Comparison of ENCODE assay signal across 1 cellular context in the genomic region with DNA sequence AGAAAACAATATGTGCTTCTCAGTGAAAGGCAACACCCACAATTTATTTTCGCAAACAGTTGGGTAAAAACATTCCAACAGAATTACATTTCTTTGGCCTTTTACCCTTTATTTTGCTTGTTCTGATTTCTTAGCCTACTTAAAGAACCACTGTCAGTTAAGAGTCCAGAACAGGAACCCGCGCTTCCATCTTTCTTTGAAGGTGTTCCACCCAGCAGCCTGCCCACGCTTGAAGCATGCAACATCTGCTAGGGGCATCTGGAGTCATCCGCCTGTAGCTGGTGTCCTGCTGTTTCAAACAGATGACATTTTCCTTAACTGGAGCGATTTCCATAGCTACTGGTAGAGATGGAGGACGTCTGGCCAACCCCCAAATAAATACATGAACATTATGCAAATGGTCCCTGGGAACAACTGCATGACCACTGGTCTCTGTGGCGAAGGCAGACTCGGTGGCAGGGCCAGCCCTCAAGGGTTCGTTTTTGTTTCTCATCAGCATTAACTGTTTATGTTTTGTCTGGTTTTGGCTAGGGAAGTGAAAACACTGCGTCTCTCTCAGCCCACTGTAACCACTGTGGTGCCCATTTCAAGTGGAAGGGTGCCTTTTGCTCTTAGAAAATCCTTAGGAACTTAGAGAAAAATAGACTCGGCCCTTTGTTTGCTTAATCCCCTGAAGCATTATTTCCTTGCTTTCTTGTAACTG.
TF ChIP-seq lines count a peak whose summit lies in the region.

No MANE protein-coding gene starts in this region.

TF ChIP-seq in liver, 16 proteins besides CTCF, POLR2A, EP300 and RAD21:
- TF ChIP-seq, protein P1, sequence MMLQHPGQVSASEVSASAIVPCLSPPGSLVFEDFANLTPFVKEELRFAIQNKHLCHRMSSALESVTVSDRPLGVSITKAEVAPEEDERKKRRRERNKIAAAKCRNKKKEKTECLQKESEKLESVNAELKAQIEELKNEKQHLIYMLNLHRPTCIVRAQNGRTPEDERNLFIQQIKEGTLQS (IDR thresholded peaks at IDR 0.05): no peak
- TF ChIP-seq FOXA2 (IDR thresholded peaks at IDR 0.05) (no peak), RXRA (IDR thresholded peaks at IDR 0.05) (no peak)
